ENCODE assay signal across 21 cellular contexts in the genomic region with DNA sequence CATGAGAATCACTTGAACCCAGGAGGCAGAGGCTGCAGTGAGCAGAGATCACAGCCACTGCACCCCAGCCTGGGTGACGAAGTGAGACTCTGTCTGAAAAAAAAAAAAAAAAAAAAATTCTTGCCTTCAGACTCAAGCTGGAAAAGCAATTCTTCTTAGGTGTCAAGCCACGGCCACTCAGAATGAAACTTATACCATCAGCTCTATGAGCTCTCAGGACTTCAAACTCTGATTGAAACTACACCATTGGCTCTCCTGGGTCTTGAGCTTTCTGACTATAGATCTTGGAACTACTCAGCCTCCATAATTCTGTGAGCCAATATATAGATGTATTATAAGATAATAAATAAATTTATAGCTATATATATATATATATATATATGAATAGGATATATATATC. TPM values are rescaled to one million over a fixed set of nuclear protein-coding genes. Genes with fewer than 3 reads are reported as not detected.
A peak's percentile ranks its signal among the peaks of the same experiment; 100 is the strongest.
DNase-seq lines count a peak whose midpoint lies in the region; ATAC-seq and TF ChIP-seq lines count a peak whose summit lies in the region.
"Had no signal": no experiment of that assay in that cellular context is flagged by ENCODE, and none has a peak within 500 bp of the region (broad histone marks: within the 10 kb centered on the region; RNA-seq: fewer than 3 reads in every experiment).

No MANE protein-coding gene starts in this region.

- intact Hi-C loops in Right ventricle myocardium superior (cut with DNase I): no loop called here

- H3K27ac Mint-ChIP-seq in immature natural killer cell (no peak overlapping the region), glutamatergic neuron (ENCODE audit: unreplicated experiment) (no peak overlapping the region)
- H3K27ac Mint-ChIP-seq: CD4-positive, alpha-beta memory T cell had no signal

- no peak overlapping the region for H3K4me3 Mint-ChIP-seq in immature natural killer cell
- H3K4me3 Mint-ChIP-seq in glutamatergic neuron (ENCODE audit: unreplicated experiment): no peak overlapping the region
- H3K4me3 Mint-ChIP-seq: CD4-positive, alpha-beta memory T cell had no signal

- no peaks in the 10 kb centered on the region for H3K36me3 Mint-ChIP-seq in immature natural killer cell
- no peaks in the 10 kb centered on the region for H3K36me3 Mint-ChIP-seq in glutamatergic neuron (ENCODE audit: unreplicated experiment)
- H3K36me3 Mint-ChIP-seq: CD4-positive, alpha-beta memory T cell had no signal

- H3K4me1 Mint-ChIP-seq in immature natural killer cell: no peaks in the 10 kb centered on the region
- no peaks in the 10 kb centered on the region for H3K4me1 Mint-ChIP-seq in glutamatergic neuron (ENCODE audit: low read depth, unreplicated experiment)
- H3K4me1 Mint-ChIP-seq: CD4-positive, alpha-beta memory T cell had no signal

- no peak for TF ChIP-seq CTCF in glutamatergic neuron (IDR thresholded peaks at IDR 0.05; ENCODE audit: partially characterized antibody, unreplicated experiment)

- no peaks in the 10 kb centered on the region for H3K27me3 Mint-ChIP-seq in immature natural killer cell (ENCODE audit: low read depth in 3 of 3)
- no peaks in the 10 kb centered on the region for H3K27me3 Mint-ChIP-seq in glutamatergic neuron (ENCODE audit: unreplicated experiment)
- H3K27me3 Mint-ChIP-seq: CD4-positive, alpha-beta memory T cell had no signal

- DNase-seq in Right ventricle myocardium superior: no peak
- DNase-seq in immature natural killer cell: no peak
- no peak for DNase-seq in glutamatergic neuron
- DNase-seq: CD4-positive, alpha-beta memory T cell; GM23248; IMR-90; NCI-H1417 treated with DMSO at 0.1 percent for 48 hours; NCI-H1930; NCI-H226; NCI-H524 treated with DMSO at 0.1 percent for 48 hours; PC-3; RPMI8226; SIG-M5 had no signal

- peaks cover 4 to 31% (median 14%) of the 10 kb centered on the region in 6 donors for H3K9me3 Mint-ChIP-seq in immature natural killer cell
- no peaks in the 10 kb centered on the region for H3K9me3 Mint-ChIP-seq in glutamatergic neuron (ENCODE audit: unreplicated experiment)

- peak; percentile 60 for ATAC-seq in GM18502 (IDR thresholded peaks at IDR 0.05; ENCODE audit: poor library complexity, unreplicated experiment)
- peak; percentile 48 for ATAC-seq in GM18861 (IDR thresholded peaks at IDR 0.05; ENCODE audit: unreplicated experiment)
- ATAC-seq in GM21619 (IDR thresholded peaks at IDR 0.05; ENCODE audit: unreplicated experiment): peak; percentile 73
- peak; percentile 89 for ATAC-seq in HG03565 (IDR thresholded peaks at IDR 0.05; ENCODE audit: unreplicated experiment)
- ATAC-seq in Right ventricle myocardium superior (ENCODE audit: poor library complexity): no peak
- ATAC-seq: PC-3, SK-N-SH treated with all-trans-retinoic acid at 6 μM for 48 hours had no signal

RNA-seq across cellular contexts. Expression of gene FGF10, which starts 12.9 kb away (rescaled TPM):
- total RNA-seq in Right ventricle myocardium superior (1.6 TPM), glutamatergic neuron (ENCODE audit: unreplicated experiment) (not detected)
- not detected for polyA plus RNA-seq in immature natural killer cell
- total RNA-seq: A673; CD4-positive, alpha-beta memory T cell; GM23248; IMR-90; M059J; PC-3; T-helper 1 cell treated with Interleukin-12 subunit alpha and Interleukin-12 subunit beta and Interleukin-4 antibody, amounts not matched to agents 30 ng/mL and 1 ng/mL, for 36 hours had no signal
- polyA plus RNA-seq: CD4-positive, alpha-beta memory T cell; GM23248; IMR-90 had no signal
